Comparison of ENCODE assay signal across 14 cellular contexts in the genomic region with DNA sequence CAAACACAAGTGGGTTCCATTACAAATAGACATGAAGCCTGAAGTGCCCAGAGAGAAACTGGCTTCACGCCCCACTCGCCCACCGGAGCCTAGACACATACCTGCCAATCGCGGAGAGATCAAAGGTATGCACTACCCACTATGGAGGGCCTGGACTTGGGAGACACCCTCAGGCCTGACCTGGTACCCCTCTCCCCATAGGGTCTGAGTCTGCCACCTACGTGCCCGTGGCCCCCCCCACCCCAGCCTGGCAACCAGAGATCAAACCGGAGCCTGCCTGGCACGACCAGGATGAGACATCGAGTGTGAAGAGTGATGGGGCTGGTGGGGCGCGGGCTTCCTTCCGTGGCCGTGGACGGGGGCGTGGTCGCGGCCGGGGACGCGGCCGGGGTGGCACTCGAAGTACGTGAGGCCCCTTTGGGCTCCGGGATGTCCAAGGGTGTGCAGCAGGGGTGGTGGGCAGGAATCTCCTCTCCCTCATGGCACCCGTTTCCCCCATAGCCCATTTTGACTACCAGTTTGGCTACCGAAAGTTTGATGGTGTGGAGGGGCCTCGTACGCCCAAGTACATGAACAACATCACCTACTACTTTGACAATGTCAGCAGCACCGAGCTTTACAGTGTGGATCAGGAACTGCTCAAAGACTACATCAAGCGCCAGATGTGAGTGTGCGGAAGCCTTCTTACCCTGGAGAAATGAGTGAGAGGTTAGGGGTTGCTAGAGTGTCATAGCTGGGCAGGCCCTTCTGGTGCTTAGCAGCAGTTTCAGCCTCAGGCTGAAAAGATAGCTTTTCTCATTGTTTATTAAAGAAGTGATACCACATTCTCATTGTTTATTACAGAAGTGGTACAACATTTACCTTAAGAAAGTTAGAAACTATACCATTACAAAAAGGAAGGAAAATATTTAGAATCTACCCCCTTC. TPM values are rescaled to one million over a fixed set of nuclear protein-coding genes. Genes with fewer than 3 reads are reported as not detected.
DNase-seq lines count a peak whose midpoint lies in the region; ATAC-seq and TF ChIP-seq lines count a peak whose summit lies in the region.
"Had no signal": no experiment of that assay in that cellular context is flagged by ENCODE, and none has a peak within 500 bp of the region (broad histone marks: within the 10 kb centered on the region; RNA-seq: fewer than 3 reads in every experiment).

No MANE protein-coding gene starts in this region.

- H3K9me3 ChIP-seq in endodermal cell (ENCODE audit: control insufficient read depth, low read length) = no peaks in the 10 kb centered on the region

- peaks cover 77% of the 10 kb centered on the region for H3K36me3 Mint-ChIP-seq in endodermal cell (ENCODE audit: low read depth)

- H3K9ac ChIP-seq in endodermal cell (ENCODE audit: extremely low read depth, low read length, poor library complexity, severe bottlenecking) (no peak overlapping the region), mesendoderm (ENCODE audit: low read length) (no peak overlapping the region)
- H3K9ac ChIP-seq: parathyroid adenoma had no signal

- H3K4me3 ChIP-seq in endodermal cell (ENCODE audit: low read length) = peak overlapping the region; percentile 14
- no peak overlapping the region for H3K4me3 ChIP-seq in mesendoderm (ENCODE audit: low read length)

- H2AK5ac ChIP-seq in mesendoderm (ENCODE audit: low read length) = no peak overlapping the region

- no peak overlapping the region for H3K4me3 Mint-ChIP-seq in endodermal cell

- no peaks in the 10 kb centered on the region for H3K9me3 Mint-ChIP-seq in endodermal cell

- no peak overlapping the region for H3K18ac ChIP-seq in mesendoderm (ENCODE audit: low read length)

- DNase-seq in H4 (ENCODE audit: low spot score) (peak; percentile 21), endodermal cell (no peak), mesendoderm (peak; percentile 32), NCI-H187 treated with DMSO at 0.1 percent for 48 hours (lab: John Stamatoyannopoulos, UW) (no peak), NCI-H69 (lab: John Stamatoyannopoulos, UW) (no peak)
- DNase-seq: AML-193, foreskin keratinocyte, GDM1, KBM-7, NCI-H1694 treated with DMSO at 0.1 percent for 48 hours had no signal

- no peaks in the 10 kb centered on the region for H3K27me3 ChIP-seq in endodermal cell (ENCODE audit: control insufficient read depth, insufficient read depth, low read length, poor library complexity, severe bottlenecking)
- no peaks in the 10 kb centered on the region for H3K27me3 ChIP-seq in mesendoderm (ENCODE audit: insufficient read depth, low read length, poor library complexity)
- H3K27me3 ChIP-seq: foreskin keratinocyte had no signal

- H3K27ac ChIP-seq in 22Rv1 (peak overlapping the region; percentile 10; the same call in 1 of the 2 replicates), endodermal cell (ENCODE audit: low read depth, low read length) (no peak overlapping the region), mesendoderm (ENCODE audit: low read depth, low read length) (no peak overlapping the region)
- H3K27ac ChIP-seq: foreskin keratinocyte, parathyroid adenoma had no signal

- peaks cover 16% of the 10 kb centered on the region for H3K79me2 ChIP-seq in mesendoderm (ENCODE audit: control insufficient read depth, insufficient read depth, low read length)

- H3K79me1 ChIP-seq in mesendoderm (ENCODE audit: low read length) = peaks cover 19% of the 10 kb centered on the region

- H3K4me1 ChIP-seq in endodermal cell (ENCODE audit: control insufficient read depth, insufficient read depth, low read length) = peaks cover 6% of the 10 kb centered on the region
- H3K4me1 ChIP-seq in mesendoderm (ENCODE audit: control insufficient read depth, low read depth, low read length) = no peaks in the 10 kb centered on the region
- H3K4me1 ChIP-seq: foreskin keratinocyte had no signal

- H2BK5ac ChIP-seq in mesendoderm (ENCODE audit: low read length) = no peak overlapping the region

- ATAC-seq in HG02852 (IDR thresholded peaks at IDR 0.05; ENCODE audit: unreplicated experiment) = no peak
- no peak for ATAC-seq in GM21619 (IDR thresholded peaks at IDR 0.05; ENCODE audit: unreplicated experiment)
- ATAC-seq: foreskin keratinocyte had no signal

- H3K36me3 ChIP-seq in endodermal cell (ENCODE audit: control insufficient read depth, insufficient read depth, low read length) (peaks cover 82% of the 10 kb centered on the region), mesendoderm (ENCODE audit: control insufficient read depth, insufficient read depth, low read length) (peaks cover 6% of the 10 kb centered on the region)

- H3K56ac ChIP-seq in mesendoderm (ENCODE audit: low read length) = no peak overlapping the region

- no peak overlapping the region for H4K8ac ChIP-seq in mesendoderm (ENCODE audit: low read depth, low read length)

- no peak overlapping the region for H3K4me2 ChIP-seq in mesendoderm (ENCODE audit: low read length)

- H3K4ac ChIP-seq in mesendoderm (ENCODE audit: low read depth, low read length) = no peak overlapping the region

- H3K27ac Mint-ChIP-seq in endodermal cell = peak overlapping the region; percentile 29

- H3K23ac ChIP-seq in mesendoderm (ENCODE audit: low read length) = no peak overlapping the region

- peaks cover 19% of the 10 kb centered on the region for H3K4me1 Mint-ChIP-seq in endodermal cell

- H2BK120ac ChIP-seq in mesendoderm (ENCODE audit: low read depth, low read length) = no peak overlapping the region

- H2BK15ac ChIP-seq in mesendoderm (replicated peaks; ENCODE audit: low read depth) = no peak overlapping the region

- H3K27me3 Mint-ChIP-seq in endodermal cell (ENCODE audit: insufficient read depth) = no peaks in the 10 kb centered on the region

- WGBS in endodermal cell (ENCODE audit: insufficient coverage in 1 of 2, insufficient read length in 1 of 2), 2 experiments = 93 to 95% methylated on average over 11 to 32 of the region's 32 CpGs
- WGBS in mesendoderm (ENCODE audit: extremely low coverage, insufficient coverage, low lambda C conversion rate) = no CpG with 5 or more reads among the region's 32 CpGs

- TF ChIP-seq CTCF in 22Rv1 (IDR thresholded peaks at IDR 0.05) = no peak
- no peak for TF ChIP-seq CTCF in endodermal cell (conservative IDR thresholded peaks at IDR 0.05)

- no peak overlapping the region for H4K5ac ChIP-seq in mesendoderm (ENCODE audit: low read length)

RNA-seq across cellular contexts. Expression of a gene that starts 38.7 kb away (rescaled TPM):
- 44.3 and 48.5 TPM in 2 replicates for total RNA-seq in H4 (2014; rRNA removed; shearing (Covaris generic))
- 100 to 1,000 TPM; 193 to 273 TPM for total RNA-seq in endodermal cell
- polyA plus RNA-seq in endodermal cell (2013, experiment 1 of 2) = 115 TPM
- 107 TPM for polyA plus RNA-seq in endodermal cell (2013, experiment 2 of 2)
- 220 TPM for polyA plus RNA-seq in mesendoderm (2013, experiment 1 of 2)
- polyA plus RNA-seq in mesendoderm (2013, experiment 2 of 2) = 229 TPM

RNA-seq across cellular contexts. Expression of a gene that starts 56.5 kb away (rescaled TPM):
- 0.81 and 3.2 TPM in 2 replicates for total RNA-seq in H4 (2014; rRNA removed; shearing (Covaris generic))
- 1 to 10 TPM; 2.3 to 6.2 TPM for total RNA-seq in endodermal cell
- 12.0 TPM for polyA plus RNA-seq in endodermal cell (2013, experiment 1 of 2)
- polyA plus RNA-seq in endodermal cell (2013, experiment 2 of 2) = 10.4 TPM
- 0.60 TPM for polyA plus RNA-seq in mesendoderm (2013, experiment 1 of 2)
- 0.77 TPM for polyA plus RNA-seq in mesendoderm (2013, experiment 2 of 2)

Comparison
In these comparisons a context has a peak if more than half of its experiments do, and no peak if none do; other contexts are left out.
1. DNase-seq: peak in H4 (single experiment) and mesendoderm (single experiment); none in endodermal cell (single experiment), NCI-H187 treated with DMSO at 0.1 percent for 48 hours (single experiment) and NCI-H69 (single experiment).